ENCODE assay signal across 1 cellular context in the genomic region with DNA sequence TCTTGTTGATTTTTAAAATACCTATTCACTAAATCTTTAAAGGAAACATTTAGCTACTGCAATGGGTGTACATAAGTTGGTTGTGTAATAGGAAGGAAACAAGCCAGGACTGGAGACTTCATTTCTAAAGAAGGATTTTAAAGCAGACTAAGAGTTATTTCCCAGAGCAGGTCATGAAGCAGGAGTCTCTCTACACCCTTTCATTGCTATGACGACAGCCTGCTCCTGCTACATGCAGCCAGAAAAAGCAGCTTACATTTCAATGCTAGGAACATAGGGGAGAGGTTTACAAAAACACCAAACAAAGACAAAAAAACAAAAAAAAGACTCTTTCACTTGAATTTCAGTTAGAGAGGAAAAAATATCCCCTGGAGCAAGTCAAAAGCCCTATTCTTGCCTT.
TF ChIP-seq lines count a peak whose summit lies in the region.

No MANE protein-coding gene starts in this region.

TF ChIP-seq in WTC11, 78 proteins besides CTCF, POLR2A, EP300 and RAD21 (continued from another document):
- TF ChIP-seq, protein P1, sequence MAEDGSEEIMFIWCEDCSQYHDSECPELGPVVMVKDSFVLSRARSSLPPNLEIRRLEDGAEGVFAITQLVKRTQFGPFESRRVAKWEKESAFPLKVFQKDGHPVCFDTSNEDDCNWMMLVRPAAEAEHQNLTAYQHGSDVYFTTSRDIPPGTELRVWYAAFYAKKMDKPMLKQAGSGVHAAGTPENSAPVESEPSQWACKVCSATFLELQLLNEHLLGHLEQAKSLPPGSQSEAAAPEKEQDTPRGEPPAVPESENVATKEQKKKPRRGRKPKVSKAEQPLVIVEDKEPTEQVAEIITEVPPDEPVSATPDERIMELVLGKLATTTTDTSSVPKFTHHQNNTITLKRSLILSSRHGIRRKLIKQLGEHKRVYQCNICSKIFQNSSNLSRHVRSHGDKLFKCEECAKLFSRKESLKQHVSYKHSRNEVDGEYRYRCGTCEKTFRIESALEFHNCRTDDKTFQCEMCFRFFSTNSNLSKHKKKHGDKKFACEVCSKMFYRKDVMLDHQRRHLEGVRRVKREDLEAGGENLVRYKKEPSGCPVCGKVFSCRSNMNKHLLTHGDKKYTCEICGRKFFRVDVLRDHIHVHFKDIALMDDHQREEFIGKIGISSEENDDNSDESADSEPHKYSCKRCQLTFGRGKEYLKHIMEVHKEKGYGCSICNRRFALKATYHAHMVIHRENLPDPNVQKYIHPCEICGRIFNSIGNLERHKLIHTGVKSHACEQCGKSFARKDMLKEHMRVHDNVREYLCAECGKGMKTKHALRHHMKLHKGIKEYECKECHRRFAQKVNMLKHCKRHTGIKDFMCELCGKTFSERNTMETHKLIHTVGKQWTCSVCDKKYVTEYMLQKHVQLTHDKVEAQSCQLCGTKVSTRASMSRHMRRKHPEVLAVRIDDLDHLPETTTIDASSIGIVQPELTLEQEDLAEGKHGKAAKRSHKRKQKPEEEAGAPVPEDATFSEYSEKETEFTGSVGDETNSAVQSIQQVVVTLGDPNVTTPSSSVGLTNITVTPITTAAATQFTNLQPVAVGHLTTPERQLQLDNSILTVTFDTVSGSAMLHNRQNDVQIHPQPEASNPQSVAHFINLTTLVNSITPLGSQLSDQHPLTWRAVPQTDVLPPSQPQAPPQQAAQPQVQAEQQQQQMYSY (CRISPR knock-in tag; IDR thresholded peaks at IDR 0.05): no peak
- no peak for TF ChIP-seq GABPB1 (CRISPR knock-in tag; IDR thresholded peaks at IDR 0.05)
- TF ChIP-seq, protein P2, sequence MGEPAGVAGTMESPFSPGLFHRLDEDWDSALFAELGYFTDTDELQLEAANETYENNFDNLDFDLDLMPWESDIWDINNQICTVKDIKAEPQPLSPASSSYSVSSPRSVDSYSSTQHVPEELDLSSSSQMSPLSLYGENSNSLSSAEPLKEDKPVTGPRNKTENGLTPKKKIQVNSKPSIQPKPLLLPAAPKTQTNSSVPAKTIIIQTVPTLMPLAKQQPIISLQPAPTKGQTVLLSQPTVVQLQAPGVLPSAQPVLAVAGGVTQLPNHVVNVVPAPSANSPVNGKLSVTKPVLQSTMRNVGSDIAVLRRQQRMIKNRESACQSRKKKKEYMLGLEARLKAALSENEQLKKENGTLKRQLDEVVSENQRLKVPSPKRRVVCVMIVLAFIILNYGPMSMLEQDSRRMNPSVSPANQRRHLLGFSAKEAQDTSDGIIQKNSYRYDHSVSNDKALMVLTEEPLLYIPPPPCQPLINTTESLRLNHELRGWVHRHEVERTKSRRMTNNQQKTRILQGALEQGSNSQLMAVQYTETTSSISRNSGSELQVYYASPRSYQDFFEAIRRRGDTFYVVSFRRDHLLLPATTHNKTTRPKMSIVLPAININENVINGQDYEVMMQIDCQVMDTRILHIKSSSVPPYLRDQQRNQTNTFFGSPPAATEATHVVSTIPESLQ (CRISPR knock-in tag; IDR thresholded peaks at IDR 0.05): no peak
- TF ChIP-seq, protein P3, sequence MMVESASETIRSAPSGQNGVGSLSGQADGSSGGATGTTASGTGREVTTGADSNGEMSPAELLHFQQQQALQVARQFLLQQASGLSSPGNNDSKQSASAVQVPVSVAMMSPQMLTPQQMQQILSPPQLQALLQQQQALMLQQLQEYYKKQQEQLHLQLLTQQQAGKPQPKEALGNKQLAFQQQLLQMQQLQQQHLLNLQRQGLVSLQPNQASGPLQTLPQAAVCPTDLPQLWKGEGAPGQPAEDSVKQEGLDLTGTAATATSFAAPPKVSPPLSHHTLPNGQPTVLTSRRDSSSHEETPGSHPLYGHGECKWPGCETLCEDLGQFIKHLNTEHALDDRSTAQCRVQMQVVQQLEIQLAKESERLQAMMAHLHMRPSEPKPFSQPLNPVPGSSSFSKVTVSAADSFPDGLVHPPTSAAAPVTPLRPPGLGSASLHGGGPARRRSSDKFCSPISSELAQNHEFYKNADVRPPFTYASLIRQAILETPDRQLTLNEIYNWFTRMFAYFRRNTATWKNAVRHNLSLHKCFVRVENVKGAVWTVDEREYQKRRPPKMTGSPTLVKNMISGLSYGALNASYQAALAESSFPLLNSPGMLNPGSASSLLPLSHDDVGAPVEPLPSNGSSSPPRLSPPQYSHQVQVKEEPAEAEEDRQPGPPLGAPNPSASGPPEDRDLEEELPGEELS (CRISPR knock-in tag; IDR thresholded peaks at IDR 0.05): no peak
- no peak for TF ChIP-seq ZNF232 (CRISPR knock-in tag; IDR thresholded peaks at IDR 0.05)
- TF ChIP-seq NFATC4 (CRISPR knock-in tag; IDR thresholded peaks at IDR 0.05): no peak
- TF ChIP-seq RORB (CRISPR knock-in tag; IDR thresholded peaks at IDR 0.05): no peak
- TF ChIP-seq ZNF219 (CRISPR knock-in tag; IDR thresholded peaks at IDR 0.05; ENCODE audit: borderline replicate concordance): no peak
- no peak for TF ChIP-seq ZNF423 (CRISPR knock-in tag; IDR thresholded peaks at IDR 0.05)
- no peak for TF ChIP-seq NR2C2 (CRISPR knock-in tag; IDR thresholded peaks at IDR 0.05)
- TF ChIP-seq, protein P4, sequence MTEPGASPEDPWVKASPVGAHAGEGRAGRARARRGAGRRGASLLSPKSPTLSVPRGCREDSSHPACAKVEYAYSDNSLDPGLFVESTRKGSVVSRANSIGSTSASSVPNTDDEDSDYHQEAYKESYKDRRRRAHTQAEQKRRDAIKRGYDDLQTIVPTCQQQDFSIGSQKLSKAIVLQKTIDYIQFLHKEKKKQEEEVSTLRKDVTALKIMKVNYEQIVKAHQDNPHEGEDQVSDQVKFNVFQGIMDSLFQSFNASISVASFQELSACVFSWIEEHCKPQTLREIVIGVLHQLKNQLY (CRISPR knock-in tag; IDR thresholded peaks at IDR 0.05): no peak
- TF ChIP-seq, protein P5, sequence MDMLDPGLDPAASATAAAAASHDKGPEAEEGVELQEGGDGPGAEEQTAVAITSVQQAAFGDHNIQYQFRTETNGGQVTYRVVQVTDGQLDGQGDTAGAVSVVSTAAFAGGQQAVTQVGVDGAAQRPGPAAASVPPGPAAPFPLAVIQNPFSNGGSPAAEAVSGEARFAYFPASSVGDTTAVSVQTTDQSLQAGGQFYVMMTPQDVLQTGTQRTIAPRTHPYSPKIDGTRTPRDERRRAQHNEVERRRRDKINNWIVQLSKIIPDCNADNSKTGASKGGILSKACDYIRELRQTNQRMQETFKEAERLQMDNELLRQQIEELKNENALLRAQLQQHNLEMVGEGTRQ (CRISPR knock-in tag; IDR thresholded peaks at IDR 0.05): no peak
- no peak for TF ChIP-seq HMGA2 (CRISPR knock-in tag; IDR thresholded peaks at IDR 0.05)
- TF ChIP-seq, protein P6, sequence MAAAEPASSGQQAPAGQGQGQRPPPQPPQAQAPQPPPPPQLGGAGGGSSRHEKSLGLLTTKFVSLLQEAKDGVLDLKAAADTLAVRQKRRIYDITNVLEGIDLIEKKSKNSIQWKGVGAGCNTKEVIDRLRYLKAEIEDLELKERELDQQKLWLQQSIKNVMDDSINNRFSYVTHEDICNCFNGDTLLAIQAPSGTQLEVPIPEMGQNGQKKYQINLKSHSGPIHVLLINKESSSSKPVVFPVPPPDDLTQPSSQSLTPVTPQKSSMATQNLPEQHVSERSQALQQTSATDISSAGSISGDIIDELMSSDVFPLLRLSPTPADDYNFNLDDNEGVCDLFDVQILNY (CRISPR knock-in tag; IDR thresholded peaks at IDR 0.05): no peak
- no peak for TF ChIP-seq OVOL2 (CRISPR knock-in tag; IDR thresholded peaks at IDR 0.05; ENCODE audit: borderline replicate concordance)
- TF ChIP-seq IRF2 (CRISPR knock-in tag; IDR thresholded peaks at IDR 0.05; ENCODE audit: borderline replicate concordance, low read depth): no peak
TF ChIP-seq in WTC11: peak in this region for 0.
